ENCODE assay signal across 10 cellular contexts in the genomic region with DNA sequence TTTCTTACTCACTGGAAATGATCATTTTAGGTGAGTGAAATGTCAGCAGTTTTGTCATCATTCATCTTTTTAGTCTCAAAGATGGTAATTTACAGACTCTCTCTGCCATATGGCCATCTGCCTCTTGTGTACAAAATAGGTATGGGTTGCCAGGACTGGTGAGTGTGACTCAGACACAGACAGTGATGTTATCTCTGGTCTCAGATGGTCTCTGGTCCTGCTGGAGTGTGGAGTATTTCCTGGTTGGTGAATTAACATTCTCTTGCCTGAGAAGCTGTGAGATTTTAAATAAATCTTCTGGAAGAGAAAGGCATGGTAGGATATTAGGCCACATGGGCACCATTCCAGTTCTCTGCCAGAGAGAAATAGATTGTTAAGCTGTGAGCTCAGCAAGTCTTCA.
DNase-seq lines count a peak whose midpoint lies in the region; FAIRE-seq and TF ChIP-seq lines count a peak whose summit lies in the region.
"Had no signal": no experiment of that assay in that cellular context is flagged by ENCODE, and none has a peak within 500 bp of the region (broad histone marks: within the 10 kb centered on the region; RNA-seq: fewer than 3 reads in every experiment).

No MANE protein-coding gene starts in this region.

- TF ChIP-seq CTCF in fibroblast of lung (conservative IDR thresholded peaks at IDR 0.05 in 1 of 2, IDR thresholded peaks at IDR 0.05 in 1 of 2; ENCODE audit: low read depth in 1 of 2, low read length in 2 of 2) = no peak
- no peak for TF ChIP-seq CTCF in kidney (IDR thresholded peaks at IDR 0.05; ENCODE audit: borderline replicate concordance, extremely low read depth, insufficient read depth)
- no peak for TF ChIP-seq CTCF in type B pancreatic cell (conservative IDR thresholded peaks at IDR 0.05)

- no peak overlapping the region for H3K4me3 Mint-ChIP-seq in type B pancreatic cell

- no peaks in the 10 kb centered on the region for H3K36me3 Mint-ChIP-seq in type B pancreatic cell

- no peaks in the 10 kb centered on the region for H3K79me2 ChIP-seq in fibroblast of lung (ENCODE audit: control insufficient read depth, insufficient read depth, low read length)

- H3K36me3 ChIP-seq in fibroblast of lung (ENCODE audit: control insufficient read depth, insufficient read depth, low read length) (no peaks in the 10 kb centered on the region), kidney (ENCODE audit: control insufficient read depth in 1 of 2, insufficient read depth in 2 of 2, low read length in 2 of 2) (no peaks in the 10 kb centered on the region)
- H3K36me3 ChIP-seq: Peyer's patch had no signal

- H3K9ac ChIP-seq in fibroblast of lung (ENCODE audit: insufficient read depth, low read length) (no peak overlapping the region), kidney (ENCODE audit: low read length in 2 of 2) (no peak overlapping the region)

- no peak for FAIRE-seq in kidney (lab: Jason Lieb, UNC)
- FAIRE-seq: A204.1 had no signal

- intact Hi-C loops in kidney (cut with DNase I) = no loop called here

- peaks cover 2% of the 10 kb centered on the region for H3K27me3 Mint-ChIP-seq in type B pancreatic cell

- no peak overlapping the region for H3K4me2 ChIP-seq in fibroblast of lung (ENCODE audit: extremely low read depth, insufficient read depth, low read length)

- H3K4me3 ChIP-seq in fibroblast of lung (replicated peaks in 1 of 4; ENCODE audit: control extremely low read depth in 1 of 4, insufficient read depth in 1 of 4, low read depth in 3 of 4, low read length in 4 of 4) = no peak overlapping the region
- H3K4me3 ChIP-seq in kidney (ENCODE audit: low read length in 2 of 2) = no peak overlapping the region
- H3K4me3 ChIP-seq: Peyer's patch had no signal

- H3K9me3 ChIP-seq in fibroblast of lung (ENCODE audit: control insufficient read depth, insufficient read depth, low read depth, low read length) (no peaks in the 10 kb centered on the region), kidney (ENCODE audit: control insufficient read depth in 1 of 2, low read length in 2 of 2) (no peaks in the 10 kb centered on the region)
- H3K9me3 ChIP-seq: Peyer's patch had no signal

- no peaks in the 10 kb centered on the region for H3K4me1 Mint-ChIP-seq in type B pancreatic cell (ENCODE audit: unreplicated experiment)

- H3K27ac ChIP-seq in fibroblast of lung (ENCODE audit: insufficient read depth, low read length) (no peak overlapping the region), kidney (ENCODE audit: low read depth in 2 of 2, low read length in 2 of 2) (no peak overlapping the region)
- H3K27ac ChIP-seq: Peyer's patch had no signal

- H3K27me3 ChIP-seq in fibroblast of lung (ENCODE audit: control insufficient read depth, insufficient read depth, low read length) = no peaks in the 10 kb centered on the region
- H3K27me3 ChIP-seq: Peyer's patch had no signal

- H3K27ac Mint-ChIP-seq in type B pancreatic cell = no peak overlapping the region

- H3K4me1 ChIP-seq in fibroblast of lung (ENCODE audit: control insufficient read depth, extremely low read depth, insufficient read depth, low read length) (no peaks in the 10 kb centered on the region), kidney (ENCODE audit: control insufficient read depth in 1 of 2, insufficient read depth in 1 of 2, low read depth in 1 of 2, low read length in 2 of 2) (no peaks in the 10 kb centered on the region)
- H3K4me1 ChIP-seq: Peyer's patch had no signal

- H4K20me1 ChIP-seq in fibroblast of lung (ENCODE audit: control insufficient read depth, extremely low read depth, insufficient read depth, low read length) = no peaks in the 10 kb centered on the region

- no peak overlapping the region for H2AFZ ChIP-seq in fibroblast of lung (ENCODE audit: low read length)

- no peaks in the 10 kb centered on the region for H3K9me3 Mint-ChIP-seq in type B pancreatic cell

- peak; percentile 36 for DNase-seq in NCI-H82 (lab: John Stamatoyannopoulos, UW)
- no peak for DNase-seq in NCI-H82 treated with DMSO at 0.1 percent for 48 hours (lab: John Stamatoyannopoulos, UW; ENCODE audit: unreplicated experiment)
- peak; percentile 95 for DNase-seq in RPMI7951 (ENCODE audit: low read depth)
- DNase-seq in fibroblast of lung (ENCODE audit: low read depth in 2 of 2) = peak; percentile 59 to 91
- peak; percentile 48 for DNase-seq in superior temporal gyrus (ENCODE audit: extremely low spot score)
- DNase-seq in kidney = no peak
- DNase-seq in type B pancreatic cell (ENCODE audit: extremely low spot score, unreplicated experiment) = no peak
- no peak for DNase-seq in GM19240 (ENCODE audit: insufficient read length, low spot score)
- DNase-seq: Peyer's patch had no signal

Comparison
In these comparisons a context has a peak if more than half of its experiments do, and no peak if none do; other contexts are left out.
1. DNase-seq: peak in NCI-H82 (single experiment), RPMI7951 (single experiment), fibroblast of lung (2 of 2) and superior temporal gyrus (single experiment); none in NCI-H82 treated with DMSO at 0.1 percent for 48 hours (single experiment), kidney (single experiment), type B pancreatic cell (single experiment) and GM19240 (single experiment).